ENCODE assay signal across 7 cellular contexts in the genomic region with DNA sequence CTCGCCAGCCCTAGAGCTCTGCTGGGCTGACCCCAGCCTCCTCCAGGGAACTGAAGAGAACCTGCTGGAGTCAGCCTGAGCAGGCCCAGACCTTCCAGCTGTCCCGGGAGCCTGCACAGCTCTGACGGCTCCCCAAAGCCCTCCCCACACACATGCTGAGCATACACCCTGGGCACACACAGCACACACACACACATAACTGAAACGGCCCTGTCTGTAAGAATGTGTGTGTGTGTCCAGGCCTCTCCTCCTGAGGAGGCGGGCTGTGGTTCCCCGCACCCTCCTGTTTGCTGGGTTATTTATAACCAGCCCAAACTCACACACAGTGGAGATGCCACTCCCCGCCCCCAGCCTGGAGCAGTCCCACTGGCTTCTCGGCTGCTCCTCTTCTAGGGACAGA. TPM values are rescaled to one million over a fixed set of nuclear protein-coding genes. Genes with fewer than 3 reads are reported as not detected.
DNase-seq lines count a peak whose midpoint lies in the region; ATAC-seq, FAIRE-seq and TF ChIP-seq lines count a peak whose summit lies in the region.

No MANE protein-coding gene starts in this region.

- WGBS in tibial nerve, 2 donors: 15 to 34% methylated on average over 5 to 8 of the region's 8 CpGs

- peaks cover 36% of the 10 kb centered on the region for H3K4me1 Mint-ChIP-seq in chondrocyte (ENCODE audit: low read depth)

- peaks cover 0 to 95% (median 36%) of the 10 kb centered on the region in 4 donors for H3K4me1 ChIP-seq in tibial nerve

- TF ChIP-seq CTCF in chondrocyte (IDR thresholded peaks at IDR 0.05) (no peak), tibial nerve (IDR thresholded peaks at IDR 0.05) (no peak)

- no peaks in the 10 kb centered on the region for H3K36me3 Mint-ChIP-seq in chondrocyte (ENCODE audit: low read depth)

- H3K9me3 ChIP-seq in tibial nerve: no peaks in the 10 kb centered on the region

- H3K36me3 ChIP-seq in tibial nerve: no peaks in the 10 kb centered on the region

- H3K27me3 Mint-ChIP-seq in chondrocyte (ENCODE audit: low read depth): no peaks in the 10 kb centered on the region

- no peak overlapping the region for H3K4me3 Mint-ChIP-seq in chondrocyte (ENCODE audit: unreplicated experiment)

- peak in 1 of 2 donors; percentile 73 for TF ChIP-seq EP300 in tibial nerve (IDR thresholded peaks at IDR 0.05)

- no peaks in the 10 kb centered on the region for H3K9me3 Mint-ChIP-seq in chondrocyte (ENCODE audit: low read depth)

- no peak for FAIRE-seq in GM19239 (lab: Jason Lieb, UNC)

- no peaks in the 10 kb centered on the region for H3K27me3 ChIP-seq in tibial nerve

- H3K27ac Mint-ChIP-seq in chondrocyte (ENCODE audit: unreplicated experiment): peak overlapping the region; percentile 93

- TF ChIP-seq POLR2A in tibial nerve (IDR thresholded peaks at IDR 0.05): peak in 1 of 2 donors; percentile 23

- no peak for ATAC-seq in GM21423 (IDR thresholded peaks at IDR 0.05; ENCODE audit: unreplicated experiment)

- H3K4me3 ChIP-seq in tibial nerve: no peak overlapping the region

- DNase-seq in MV-4-11 (lab: John Stamatoyannopoulos, UW) (peak; percentile 77), chondrocyte (ENCODE audit: low spot score) (no peak), medulla oblongata (ENCODE audit: extremely low spot score) (peak; percentile 59), tibial nerve (ENCODE audit: low spot score in 2 of 2) (no peak), GM19239 (ENCODE audit: insufficient read length, low spot score) (no peak), DMS114 treated with DMSO at 0.1 percent for 48 hours (lab: John Stamatoyannopoulos, UW; ENCODE audit: unreplicated experiment) (no peak)

- peak overlapping the region; percentile 77 to 92 (median 84) for H3K27ac ChIP-seq in tibial nerve

RNA-seq across cellular contexts. Expression of a gene that starts 20.2 kb away (rescaled TPM):
- 46.8 to 69.3 TPM (median 47.3 TPM) in 3 replicates for total RNA-seq in chondrocyte
- 10 to 100 TPM; 47.1 to 78.9 (median 64.2) TPM for total RNA-seq in tibial nerve

Comparison
In these comparisons a context has a peak if more than half of its experiments do, and no peak if none do; other contexts are left out.
1. DNase-seq: peak in MV-4-11 (single experiment) and medulla oblongata (single experiment); none in chondrocyte (single experiment), tibial nerve (0 of 2), GM19239 (single experiment) and DMS114 treated with DMSO at 0.1 percent for 48 hours (single experiment).